In the genomic region with DNA sequence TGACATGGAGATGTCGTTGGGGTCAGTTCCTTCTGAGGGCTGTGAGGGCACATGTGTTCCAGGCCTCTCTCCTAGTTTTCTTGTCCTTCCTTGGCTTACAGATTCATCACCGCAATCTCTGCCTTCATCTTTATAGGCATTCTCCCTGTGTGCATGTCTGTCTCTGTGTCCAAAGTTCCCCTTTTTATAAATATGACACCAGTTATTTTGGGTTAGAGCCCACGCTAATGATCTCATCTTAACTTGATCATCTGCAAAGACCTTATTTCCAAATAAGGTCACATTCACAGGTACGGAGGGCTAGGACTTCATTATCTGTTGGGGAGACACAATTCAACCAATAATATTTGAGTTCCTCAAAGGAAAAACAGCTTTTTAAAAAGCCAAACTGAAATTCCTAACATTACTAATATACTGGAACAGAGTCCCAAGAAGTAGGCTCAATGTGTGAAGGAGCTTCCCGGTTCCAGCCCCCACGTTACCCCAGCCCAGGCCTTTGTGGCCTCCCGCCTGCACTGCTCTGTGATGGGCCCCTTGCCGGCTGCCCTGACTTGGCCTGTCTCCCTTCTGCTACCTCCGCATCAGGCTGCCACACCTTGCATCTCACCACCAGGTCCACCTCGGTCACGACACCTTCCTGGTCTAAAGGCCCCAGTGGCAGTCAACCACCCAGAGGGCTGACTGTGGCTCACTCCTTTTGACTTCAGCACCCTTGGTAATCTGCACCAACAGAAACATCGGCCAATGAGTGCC, we compare ENCODE assay signal across 1 cellular context.
TF ChIP-seq lines count a peak whose summit lies in the region.

No MANE protein-coding gene starts in this region.

TF ChIP-seq in H1, 55 proteins besides CTCF, POLR2A, EP300 and RAD21:
- TF ChIP-seq KDM5A (IDR thresholded peaks at IDR 0.05; ENCODE audit: low read length) (no peak), NANOG (IDR thresholded peaks at IDR 0.05; ENCODE audit: insufficient read depth, low read depth, low read length, poor library complexity, severe bottlenecking) (no peak), RXRA (IDR thresholded peaks at IDR 0.05; ENCODE audit: insufficient read depth, low read depth, low read length) (no peak), JUND (IDR thresholded peaks at IDR 0.05; ENCODE audit: low read length) (no peak), SP1 (IDR thresholded peaks at IDR 0.05; ENCODE audit: low read depth, low read length) (no peak), CHD2 (IDR thresholded peaks at IDR 0.05; ENCODE audit: low read length) (no peak)
